14 cellular contexts compared by ENCODE assay signal in genomic region chr11:109424893-109425292, GRCh38. TPM values are rescaled to one million over a fixed set of nuclear protein-coding genes. Genes with fewer than 3 reads are reported as not detected.
A peak's percentile ranks its signal among the peaks of the same experiment; 100 is the strongest.
DNase-seq lines count a peak whose midpoint lies in the region; ATAC-seq, FAIRE-seq and TF ChIP-seq lines count a peak whose summit lies in the region.
"Had no signal": no experiment of that assay in that cellular context is flagged by ENCODE, and none has a peak within 500 bp of the region (broad histone marks: within the 10 kb centered on the region; RNA-seq: fewer than 3 reads in every experiment).

No MANE protein-coding gene starts in this region.

- no peak for TF ChIP-seq CTCF in GM12878 (IDR thresholded peaks at IDR 0.05 in 2 of 3, conservative IDR thresholded peaks at IDR 0.05 in 1 of 3; ENCODE audit: control insufficient read depth in 2 of 3, extremely low read depth in 1 of 3, insufficient read depth in 1 of 3, low read depth in 3 of 3, low read length in 3 of 3)
- TF ChIP-seq CTCF in ascending aorta (IDR thresholded peaks at IDR 0.05), result no peak

- CTCF ChIA-PET in GM12878 (lab: Yijun Ruan, JAX), result no interaction called here

- SMC1A ChIA-PET in GM12878 (lab: Charles Lee; ENCODE audit: uncharacterized antibody, unreplicated experiment), result no interaction called here

- H3K4me2 ChIP-seq in GM12878 (ENCODE audit: control insufficient read depth, insufficient read depth), result no peak overlapping the region

- no peak overlapping the region for H3K9ac ChIP-seq in GM12878 (ENCODE audit: control insufficient read depth, insufficient read depth, low read length)

- TF ChIP-seq RAD21 in GM12878 (IDR thresholded peaks at IDR 0.05; ENCODE audit: insufficient read depth, low read depth, low read length), result no peak

- in situ Hi-C loops in GM12878 (cut with MboI), result no loop called here

- RAD21 ChIA-PET in GM12878 (lab: Charles Lee; ENCODE audit: unreplicated experiment), result no interaction called here

- POLR2A ChIA-PET in GM12878 (lab: Charles Lee), result interaction anchor here (0.6 kb wide), 1 partner anchor 112 kb away, joined by 3 read pairs; no protein-coding TSS in a partner anchor

- BruUV-seq in GM12878 (replicated peaks; lab: Mats Ljungman, UMichigan), result no TSS peak

- no peaks in the 10 kb centered on the region for H3K79me2 ChIP-seq in GM12878 (ENCODE audit: control insufficient read depth, insufficient read depth, low read length)

- peaks cover 5 to 7% of the 10 kb centered on the region in 2 experiments for H3K27me3 ChIP-seq in GM12878 (replicated peaks in 1 of 2; ENCODE audit: control insufficient read depth in 2 of 2, insufficient read depth in 2 of 2, low read length in 1 of 2)
- no peaks in the 10 kb centered on the region for H3K27me3 ChIP-seq in ascending aorta

- H3K36me3 ChIP-seq in GM12878 (ENCODE audit: control insufficient read depth in 2 of 2, insufficient read depth in 2 of 2, low read length in 1 of 2) (no peaks in the 10 kb centered on the region), ascending aorta (no peaks in the 10 kb centered on the region)
- H3K36me3 ChIP-seq: heart right ventricle, MG63 had no signal

- intact Hi-C loops in GM12878 (cut with micrococcal nuclease; ENCODE audit: unreplicated experiment), result no loop called here
- intact Hi-C loops in ascending aorta (cut with DNase I), result no loop called here

- no peak overlapping the region for H3K27ac ChIP-seq in GM12878 (ENCODE audit: control insufficient read depth, insufficient read depth)
- H3K27ac ChIP-seq in ascending aorta, result no peak overlapping the region
- H3K27ac ChIP-seq: heart right ventricle, skin epidermis had no signal

- no peaks in the 10 kb centered on the region for H4K20me1 ChIP-seq in GM12878 (ENCODE audit: control insufficient read depth, insufficient read depth)

- H3K4me3 ChIP-seq in Jurkat, Clone E6-1 (ENCODE audit: low read length), result no peak overlapping the region
- no peak overlapping the region for H3K4me3 ChIP-seq in GM12878
- H3K4me3 ChIP-seq in ascending aorta, result no peak overlapping the region
- H3K4me3 ChIP-seq: heart right ventricle, MG63, mucosa of descending colon, skin epidermis had no signal

- H3K4me1 ChIP-seq in GM12878 (ENCODE audit: control insufficient read depth, insufficient read depth, low read length) (no peaks in the 10 kb centered on the region), ascending aorta (peaks cover 3% of the 10 kb centered on the region in 2 donors)

- TF ChIP-seq POLR2A in GM12878 (IDR thresholded peaks at IDR 0.05; ENCODE audit: low read depth, low read length), result no peak

- no peak overlapping the region for H2AFZ ChIP-seq in GM12878 (ENCODE audit: control insufficient read depth, low read depth, low read length)

- no peaks in the 10 kb centered on the region for H3K9me3 ChIP-seq in GM12878 (replicated peaks; ENCODE audit: control insufficient read depth, insufficient read depth, low read length)
- H3K9me3 ChIP-seq in ascending aorta, result no peaks in the 10 kb centered on the region
- H3K9me3 ChIP-seq: heart right ventricle, MG63, mucosa of descending colon had no signal

- no peak for TF ChIP-seq EP300 in GM12878 (IDR thresholded peaks at IDR 0.05; ENCODE audit: borderline replicate concordance in 1 of 2, control insufficient read depth in 1 of 2, low read depth in 2 of 2, low read length in 2 of 2)

- WGBS in GM12878 (ENCODE audit: insufficient coverage, insufficient replicate concordance, low lambda C conversion rate, missing lambda C conversion rate), result 20% methylated on average over 10 of the region's 10 CpGs

- FAIRE-seq in GM12878 (lab: Jason Lieb, UNC), result no peak

- DNase-seq in DMS53 treated with DMSO at 0.1 percent for 48 hours (lab: John Stamatoyannopoulos, UW; ENCODE audit: unreplicated experiment) (peak; percentile 13), GM12878 (ENCODE audit: low read depth, low spot score) (no peak), myocyte (ENCODE audit: low read depth) (peak; percentile 13), ascending aorta (ENCODE audit: low spot score in 2 of 2) (no peak), DMS153 (lab: John Stamatoyannopoulos, UW) (no peak)
- peak; percentile 37 for DNase-seq in Jurkat, Clone E6-1 (ENCODE audit: low read depth, low spot score)
- DNase-seq: amniotic stem cell, MG63 had no signal

- no peak for ATAC-seq in GM12878
- no peak for ATAC-seq in GM19351 (IDR thresholded peaks at IDR 0.05; ENCODE audit: unreplicated experiment)
- no peak for ATAC-seq in GM21360 (IDR thresholded peaks at IDR 0.05; ENCODE audit: unreplicated experiment)
- ATAC-seq: heart right ventricle, mucosa of descending colon had no signal

TF ChIP-seq in GM12878, 131 proteins besides CTCF, POLR2A, EP300 and RAD21:
- TF ChIP-seq, protein P1, sequence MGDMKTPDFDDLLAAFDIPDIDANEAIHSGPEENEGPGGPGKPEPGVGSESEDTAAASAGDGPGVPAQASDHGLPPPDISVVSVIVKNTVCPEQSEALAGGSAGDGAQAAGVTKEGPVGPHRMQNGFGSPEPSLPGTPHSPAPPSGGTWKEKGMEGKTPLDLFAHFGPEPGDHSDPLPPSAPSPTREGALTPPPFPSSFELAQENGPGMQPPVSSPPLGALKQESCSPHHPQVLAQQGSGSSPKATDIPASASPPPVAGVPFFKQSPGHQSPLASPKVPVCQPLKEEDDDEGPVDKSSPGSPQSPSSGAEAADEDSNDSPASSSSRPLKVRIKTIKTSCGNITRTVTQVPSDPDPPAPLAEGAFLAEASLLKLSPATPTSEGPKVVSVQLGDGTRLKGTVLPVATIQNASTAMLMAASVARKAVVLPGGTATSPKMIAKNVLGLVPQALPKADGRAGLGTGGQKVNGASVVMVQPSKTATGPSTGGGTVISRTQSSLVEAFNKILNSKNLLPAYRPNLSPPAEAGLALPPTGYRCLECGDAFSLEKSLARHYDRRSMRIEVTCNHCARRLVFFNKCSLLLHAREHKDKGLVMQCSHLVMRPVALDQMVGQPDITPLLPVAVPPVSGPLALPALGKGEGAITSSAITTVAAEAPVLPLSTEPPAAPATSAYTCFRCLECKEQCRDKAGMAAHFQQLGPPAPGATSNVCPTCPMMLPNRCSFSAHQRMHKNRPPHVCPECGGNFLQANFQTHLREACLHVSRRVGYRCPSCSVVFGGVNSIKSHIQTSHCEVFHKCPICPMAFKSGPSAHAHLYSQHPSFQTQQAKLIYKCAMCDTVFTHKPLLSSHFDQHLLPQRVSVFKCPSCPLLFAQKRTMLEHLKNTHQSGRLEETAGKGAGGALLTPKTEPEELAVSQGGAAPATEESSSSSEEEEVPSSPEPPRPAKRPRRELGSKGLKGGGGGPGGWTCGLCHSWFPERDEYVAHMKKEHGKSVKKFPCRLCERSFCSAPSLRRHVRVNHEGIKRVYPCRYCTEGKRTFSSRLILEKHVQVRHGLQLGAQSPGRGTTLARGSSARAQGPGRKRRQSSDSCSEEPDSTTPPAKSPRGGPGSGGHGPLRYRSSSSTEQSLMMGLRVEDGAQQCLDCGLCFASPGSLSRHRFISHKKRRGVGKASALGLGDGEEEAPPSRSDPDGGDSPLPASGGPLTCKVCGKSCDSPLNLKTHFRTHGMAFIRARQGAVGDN (IDR thresholded peaks at IDR 0.05), result no peak
- TF ChIP-seq, protein P2, sequence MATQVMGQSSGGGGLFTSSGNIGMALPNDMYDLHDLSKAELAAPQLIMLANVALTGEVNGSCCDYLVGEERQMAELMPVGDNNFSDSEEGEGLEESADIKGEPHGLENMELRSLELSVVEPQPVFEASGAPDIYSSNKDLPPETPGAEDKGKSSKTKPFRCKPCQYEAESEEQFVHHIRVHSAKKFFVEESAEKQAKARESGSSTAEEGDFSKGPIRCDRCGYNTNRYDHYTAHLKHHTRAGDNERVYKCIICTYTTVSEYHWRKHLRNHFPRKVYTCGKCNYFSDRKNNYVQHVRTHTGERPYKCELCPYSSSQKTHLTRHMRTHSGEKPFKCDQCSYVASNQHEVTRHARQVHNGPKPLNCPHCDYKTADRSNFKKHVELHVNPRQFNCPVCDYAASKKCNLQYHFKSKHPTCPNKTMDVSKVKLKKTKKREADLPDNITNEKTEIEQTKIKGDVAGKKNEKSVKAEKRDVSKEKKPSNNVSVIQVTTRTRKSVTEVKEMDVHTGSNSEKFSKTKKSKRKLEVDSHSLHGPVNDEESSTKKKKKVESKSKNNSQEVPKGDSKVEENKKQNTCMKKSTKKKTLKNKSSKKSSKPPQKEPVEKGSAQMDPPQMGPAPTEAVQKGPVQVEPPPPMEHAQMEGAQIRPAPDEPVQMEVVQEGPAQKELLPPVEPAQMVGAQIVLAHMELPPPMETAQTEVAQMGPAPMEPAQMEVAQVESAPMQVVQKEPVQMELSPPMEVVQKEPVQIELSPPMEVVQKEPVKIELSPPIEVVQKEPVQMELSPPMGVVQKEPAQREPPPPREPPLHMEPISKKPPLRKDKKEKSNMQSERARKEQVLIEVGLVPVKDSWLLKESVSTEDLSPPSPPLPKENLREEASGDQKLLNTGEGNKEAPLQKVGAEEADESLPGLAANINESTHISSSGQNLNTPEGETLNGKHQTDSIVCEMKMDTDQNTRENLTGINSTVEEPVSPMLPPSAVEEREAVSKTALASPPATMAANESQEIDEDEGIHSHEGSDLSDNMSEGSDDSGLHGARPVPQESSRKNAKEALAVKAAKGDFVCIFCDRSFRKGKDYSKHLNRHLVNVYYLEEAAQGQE (IDR thresholded peaks at IDR 0.05; ENCODE audit: low read depth, low read length), result peak; percentile 87
TF ChIP-seq in GM12878: peak in this region for 1.

RNA-seq across cellular contexts. Expression of gene C11orf87, which starts 2.9 kb away (rescaled TPM):
- not detected for polyA plus RNA-seq in Jurkat, Clone E6-1 (2012; ENCODE audit: insufficient read depth, insufficient read length)
- total RNA-seq in GM12878 (2013; cell fraction: nucleolus; rRNA removed), result 0.06 TPM in 1 of 2 replicates, not detected in the other
- total RNA-seq in GM12878 (2014; rRNA removed) (not detected in 2 replicates), GM12878 (2014; rRNA removed; fragmentation: Illumina TruSeq; extraction: Trizol) (not detected in 2 replicates), GM12878 (2021) (not detected in 2 replicates), myocyte (0.05 TPM in 1 of 2 replicates, not detected in the other), ascending aorta (not detected)
- not detected for polyA plus RNA-seq in GM12878 (2011; ENCODE audit: low read depth)
- polyA plus RNA-seq in GM12878 (2011; rRNA removed) (not detected in 2 replicates), GM12878 (2014; fragmentation: Illumina TruSeq; extraction: Trizol) (not detected in 2 replicates), GM12878 (2014; fragmentation: Nextera tagmentation; extraction: Ambion mirVana) (not detected), GM12878 (2014; rRNA removed) (not detected in 2 replicates), GM12878 (2016; fragmentation: Nextera tagmentation; extraction: Ambion mirVana) (not detected)
- polyA plus RNA-seq in GM12878 (2011; cell fraction: cytosol; rRNA removed), result not detected in 2 replicates
- not detected in 2 replicates for polyA plus RNA-seq in GM12878 (2011; cell fraction: nucleus; rRNA removed)
- not detected in 2 replicates for polyA plus RNA-seq in GM12878 (2012)
- not detected in 2 replicates for polyA minus RNA-seq in GM12878 (2011; rRNA and poly(A)+ RNA removed)
- not detected in 2 replicates for polyA minus RNA-seq in GM12878 (2011; cell fraction: cytosol; rRNA and poly(A)+ RNA removed)
- not detected in 2 replicates for polyA minus RNA-seq in GM12878 (2011; cell fraction: nucleus; rRNA and poly(A)+ RNA removed)
- polyA plus RNA-seq in myocyte (2012), result 0.03 TPM
- total RNA-seq: CD4-positive, CD25-positive, alpha-beta regulatory T cell; mucosa of descending colon had no signal
- polyA plus RNA-seq: CD4-positive, CD25-positive, alpha-beta regulatory T cell had no signal

Comparison
In these comparisons a context has a peak if more than half of its experiments do, and no peak if none do; other contexts are left out.
1. DNase-seq: peak in DMS53 treated with DMSO at 0.1 percent for 48 hours (single experiment), Jurkat, Clone E6-1 (single experiment) and myocyte (single experiment); none in GM12878 (single experiment), ascending aorta (0 of 2) and DMS153 (single experiment).